ENCODE assay signal across 11 cellular contexts in genomic region chr1:151131832-151132675, GRCh38. TPM values are rescaled to one million over a fixed set of nuclear protein-coding genes. Genes with fewer than 3 reads are reported as not detected.
DNase-seq lines count a peak whose midpoint lies in the region; ATAC-seq and TF ChIP-seq lines count a peak whose summit lies in the region.
"Had no signal": no experiment of that assay in that cellular context is flagged by ENCODE, and none has a peak within 500 bp of the region (broad histone marks: within the 10 kb centered on the region; RNA-seq: fewer than 3 reads in every experiment).

No MANE protein-coding gene starts in this region.

- H3K36me3 ChIP-seq in lower lobe of right lung: peaks cover 5% of the 10 kb centered on the region
- no peaks in the 10 kb centered on the region for H3K36me3 ChIP-seq in thymus (ENCODE audit: control insufficient read depth, insufficient read depth)

- no peaks in the 10 kb centered on the region for H3K9me3 ChIP-seq in lower lobe of right lung
- H3K9me3 ChIP-seq in thymus (ENCODE audit: control insufficient read depth): no peaks in the 10 kb centered on the region
- H3K9me3 ChIP-seq: A549 had no signal

- 75% methylated on average over 68 of the region's 68 CpGs for WGBS in thymus

- peaks cover 12% of the 10 kb centered on the region for H3K27me3 Mint-ChIP-seq in T-helper 1 cell treated with Interleukin-12 subunit alpha and Interleukin-12 subunit beta and Interleukin-4 antibody, amounts not matched to agents 30 μg/mL and 1 μg/mL, for 36 hours (ENCODE audit: low read depth)
- peaks cover 18% of the 10 kb centered on the region for H3K27me3 Mint-ChIP-seq in dendritic cell treated with granulocyte-macrophage colony-stimulating factor and Interleukin-4, amounts not matched to agents 40 ng/mL and 50 ng/mL, for 4 days
- H3K27me3 Mint-ChIP-seq: central memory CD8-positive, alpha-beta T cell had no signal

- H3K4me3 ChIP-seq in lower lobe of right lung (peak overlapping the region; percentile 51), thymus (ENCODE audit: low read length) (peak overlapping the region; percentile 44)
- H3K4me3 ChIP-seq: A549 had no signal

- no peaks in the 10 kb centered on the region for H3K9me3 Mint-ChIP-seq in T-helper 1 cell treated with Interleukin-12 subunit alpha and Interleukin-12 subunit beta and Interleukin-4 antibody, amounts not matched to agents 30 μg/mL and 1 μg/mL, for 36 hours
- H3K9me3 Mint-ChIP-seq in dendritic cell treated with granulocyte-macrophage colony-stimulating factor and Interleukin-4, amounts not matched to agents 40 ng/mL and 50 ng/mL, for 4 days: no peaks in the 10 kb centered on the region
- H3K9me3 Mint-ChIP-seq: central memory CD8-positive, alpha-beta T cell had no signal

- H3K27ac ChIP-seq in lower lobe of right lung (peak overlapping the region; percentile 36), thymus (ENCODE audit: low read depth) (no peak overlapping the region)
- H3K27ac ChIP-seq: A549 had no signal

- TF ChIP-seq CTCF in lower lobe of right lung (IDR thresholded peaks at IDR 0.05): no peak

- H3K4me1 ChIP-seq in lower lobe of right lung (peaks cover 23% of the 10 kb centered on the region), thymus (ENCODE audit: control insufficient read depth, insufficient read depth, low read length) (peaks cover 10% of the 10 kb centered on the region)
- H3K4me1 ChIP-seq: A549 had no signal

- ATAC-seq in lower lobe of right lung (peak; percentile 65 to 75), HG03439 (IDR thresholded peaks at IDR 0.05; ENCODE audit: unreplicated experiment) (no peak), HG03432 (IDR thresholded peaks at IDR 0.05; ENCODE audit: unreplicated experiment) (no peak)
- ATAC-seq: A549 had no signal

- H3K27ac Mint-ChIP-seq in T-helper 1 cell treated with Interleukin-12 subunit alpha and Interleukin-12 subunit beta and Interleukin-4 antibody, amounts not matched to agents 30 μg/mL and 1 μg/mL, for 36 hours: peak overlapping the region; percentile 69
- no peak overlapping the region for H3K27ac Mint-ChIP-seq in dendritic cell treated with granulocyte-macrophage colony-stimulating factor and Interleukin-4, amounts not matched to agents 40 ng/mL and 50 ng/mL, for 4 days

- intact Hi-C loops in dendritic cell treated with granulocyte-macrophage colony-stimulating factor and Interleukin-4, amounts not matched to agents 40 ng/mL and 50 ng/mL, for 4 days (cut with micrococcal nuclease): no loop called here
- intact Hi-C loops in lower lobe of right lung (cut with DNase I): no loop called here

- H3K27me3 ChIP-seq in lower lobe of right lung (ENCODE audit: low read depth) (no peaks in the 10 kb centered on the region), thymus (ENCODE audit: control insufficient read depth, insufficient read depth) (no peaks in the 10 kb centered on the region)

- H3K36me3 Mint-ChIP-seq in T-helper 1 cell treated with Interleukin-12 subunit alpha and Interleukin-12 subunit beta and Interleukin-4 antibody, amounts not matched to agents 30 μg/mL and 1 μg/mL, for 36 hours (ENCODE audit: low read depth): no peaks in the 10 kb centered on the region
- no peaks in the 10 kb centered on the region for H3K36me3 Mint-ChIP-seq in dendritic cell treated with granulocyte-macrophage colony-stimulating factor and Interleukin-4, amounts not matched to agents 40 ng/mL and 50 ng/mL, for 4 days (ENCODE audit: low read depth)

- H3K4me3 Mint-ChIP-seq in T-helper 1 cell treated with Interleukin-12 subunit alpha and Interleukin-12 subunit beta and Interleukin-4 antibody, amounts not matched to agents 30 μg/mL and 1 μg/mL, for 36 hours: peak overlapping the region; percentile 51
- peak overlapping the region; percentile 74 for H3K4me3 Mint-ChIP-seq in dendritic cell treated with granulocyte-macrophage colony-stimulating factor and Interleukin-4, amounts not matched to agents 40 ng/mL and 50 ng/mL, for 4 days

- DNase-seq in T-helper 1 cell (no peak), lower lobe of right lung (no peak), SW 1271 (lab: John Stamatoyannopoulos, UW) (no peak)

- H3K4me1 Mint-ChIP-seq in T-helper 1 cell treated with Interleukin-12 subunit alpha and Interleukin-12 subunit beta and Interleukin-4 antibody, amounts not matched to agents 30 μg/mL and 1 μg/mL, for 36 hours (ENCODE audit: low read depth): peaks cover 7% of the 10 kb centered on the region
- H3K4me1 Mint-ChIP-seq in dendritic cell treated with granulocyte-macrophage colony-stimulating factor and Interleukin-4, amounts not matched to agents 40 ng/mL and 50 ng/mL, for 4 days (ENCODE audit: low read depth): peaks cover 14% of the 10 kb centered on the region
- H3K4me1 Mint-ChIP-seq: central memory CD8-positive, alpha-beta T cell had no signal

RNA-seq across cellular contexts. Expression of gene SEMA6C, which starts 14.4 kb away (rescaled TPM):
- 6.4 TPM for total RNA-seq in lower lobe of right lung
- polyA plus RNA-seq in thymus: 24.3 TPM

RNA-seq across cellular contexts. Expression of gene TNFAIP8L2, which starts 24.4 kb away (rescaled TPM):
- total RNA-seq in lower lobe of right lung: 17.8 TPM
- 32.8 TPM for polyA plus RNA-seq in thymus
- total RNA-seq: H4 had no signal
- polyA plus RNA-seq: A549 had no signal

RNA-seq across cellular contexts. Expression of gene LYSMD1, which starts 33.6 kb away (rescaled TPM):
- 6.5 TPM for total RNA-seq in lower lobe of right lung
- polyA plus RNA-seq in thymus: 7.7 TPM

RNA-seq across cellular contexts. Expression of gene SCNM1, which starts 33.9 kb away (rescaled TPM):
- total RNA-seq in lower lobe of right lung: 38.4 TPM
- 75.2 TPM for polyA plus RNA-seq in thymus

RNA-seq across cellular contexts. Expression of gene TMOD4, which starts 43.7 kb away (rescaled TPM):
- 2.1 TPM for total RNA-seq in lower lobe of right lung
- polyA plus RNA-seq in thymus: 1.0 TPM

Comparison
In these comparisons a context has a peak if more than half of its experiments do, and no peak if none do; other contexts are left out.
1. ATAC-seq: peak in lower lobe of right lung (2 of 2); none in HG03439 (single experiment) and HG03432 (single experiment).